In the genomic region with DNA sequence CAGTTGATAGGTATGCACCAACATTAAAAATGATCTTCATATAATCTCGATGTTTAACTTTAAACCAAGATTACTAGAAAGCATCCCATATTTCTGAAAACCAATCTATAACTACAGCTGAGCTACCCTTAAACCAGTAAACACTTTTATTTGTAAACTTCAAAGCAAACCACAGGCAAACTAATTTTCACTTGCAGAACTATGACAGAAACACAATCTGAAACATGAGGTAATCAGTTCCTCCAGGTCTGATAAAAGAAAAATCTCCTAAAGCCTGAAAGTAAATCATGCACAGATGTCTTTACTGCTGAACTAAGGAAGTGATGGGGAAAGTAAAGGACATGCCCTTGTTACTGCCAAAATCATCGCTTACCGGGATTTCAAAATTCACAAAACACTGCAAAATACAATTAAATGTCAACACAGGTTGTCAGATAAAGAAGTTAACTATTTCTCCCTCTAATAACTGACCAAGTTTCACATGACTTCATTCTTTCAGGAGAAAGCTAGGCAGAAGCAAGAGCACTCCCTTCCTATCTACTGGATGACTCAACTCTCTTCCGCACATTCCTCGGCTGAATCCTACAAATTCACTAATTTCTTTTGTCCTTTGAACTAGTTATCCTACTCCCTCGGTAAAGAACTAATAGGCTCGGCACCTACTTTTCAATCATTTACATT, we compare ENCODE assay signal across 8 cellular contexts. TPM values are rescaled to one million over a fixed set of nuclear protein-coding genes. Genes with fewer than 3 reads are reported as not detected.
A peak's percentile ranks its signal among the peaks of the same experiment; 100 is the strongest.
DNase-seq lines count a peak whose midpoint lies in the region; ATAC-seq and TF ChIP-seq lines count a peak whose summit lies in the region.

No MANE protein-coding gene starts in this region.

- peaks cover 41% of the 10 kb centered on the region for H3K4me1 Mint-ChIP-seq in WTC11

- peak; percentile 21 for DNase-seq in DMS 273 (lab: John Stamatoyannopoulos, UW; ENCODE audit: unreplicated experiment)
- DNase-seq in DMS 273 treated with DMSO at 0.1 percent for 48 hours (lab: John Stamatoyannopoulos, UW): no peak
- DNase-seq in WTC11 (ENCODE audit: low spot score): no peak
- peak; percentile 62 for DNase-seq in glomerular visceral epithelial cell (ENCODE audit: extremely low spot score)
- DNase-seq in sigmoid colon: no peak
- no peak for DNase-seq in middle frontal gyrus (ENCODE audit: extremely low spot score, low spot score)
- no peak for DNase-seq in mesenteric fat pad (ENCODE audit: low spot score)

- peak overlapping the region; percentile 70 to 99 (median 83) for H3K4me3 ChIP-seq in sigmoid colon

- H3K27ac ChIP-seq in sigmoid colon: peak overlapping the region; percentile 98 to 100 (median 99)

- no peak for TF ChIP-seq POLR2A in sigmoid colon (IDR thresholded peaks at IDR 0.05)

- POLR2A ChIA-PET in WTC11 (lab: Charles Lee): interaction anchor here (0.8 kb wide), 1 partner anchor 782 kb away, joined by 4 read pairs; the partner anchor contains the start of gene BTG1

- no peaks in the 10 kb centered on the region for H3K36me3 ChIP-seq in sigmoid colon

- CTCF ChIA-PET in WTC11 (lab: Charles Lee): interaction anchor here (0.7 to 1.6 kb wide), 10 partner anchors 16 to 278 kb away, joined by 3 to 5 read pairs (median 3); no protein-coding TSS in a partner anchor

- H3K27me3 ChIP-seq in sigmoid colon: no peaks in the 10 kb centered on the region

- no peak overlapping the region for H3K27ac Mint-ChIP-seq in WTC11

- peaks cover 0 to 35% (median 23%) of the 10 kb centered on the region in 4 donors for H3K4me1 ChIP-seq in sigmoid colon

- TF ChIP-seq CTCF in WTC11 (IDR thresholded peaks at IDR 0.05) (no peak), sigmoid colon (IDR thresholded peaks at IDR 0.05) (no peak)

- H3K27me3 Mint-ChIP-seq in WTC11 (ENCODE audit: low read depth): no peaks in the 10 kb centered on the region

- peak overlapping the region; percentile 79 for H3K4me3 Mint-ChIP-seq in WTC11

- no peaks in the 10 kb centered on the region for H3K36me3 Mint-ChIP-seq in WTC11

- no peak for TF ChIP-seq EP300 in sigmoid colon (IDR thresholded peaks at IDR 0.05)

- WGBS in sigmoid colon, 2 donors: 5 to 22% methylated on average over 7 of the region's 7 CpGs

- no peaks in the 10 kb centered on the region for H3K9me3 ChIP-seq in sigmoid colon

- H3K9me3 Mint-ChIP-seq in WTC11: no peaks in the 10 kb centered on the region

- intact Hi-C loops in sigmoid colon (cut with DNase I): loop anchor here (2.0 to 10.0 kb wide), 3 partner anchors 29 to 447 kb away; partner anchors contain the start of gene NUDT4

- ATAC-seq in HG03460 (IDR thresholded peaks at IDR 0.05; ENCODE audit: unreplicated experiment) (peak; percentile 12), WTC11 (no peak)

TF ChIP-seq in WTC11, 78 proteins besides CTCF, POLR2A, EP300 and RAD21:
- no peak for TF ChIP-seq HMGA2 (CRISPR knock-in tag; IDR thresholded peaks at IDR 0.05)
- no peak for TF ChIP-seq TCF7 (CRISPR knock-in tag; IDR thresholded peaks at IDR 0.05; ENCODE audit: low read depth)
- TF ChIP-seq NFE2L1 (CRISPR knock-in tag; IDR thresholded peaks at IDR 0.05): no peak
- TF ChIP-seq ZNF232 (CRISPR knock-in tag; IDR thresholded peaks at IDR 0.05): no peak
- no peak for TF ChIP-seq NR3C1 (CRISPR knock-in tag; conservative IDR thresholded peaks at IDR 0.05; ENCODE audit: low read depth)
- TF ChIP-seq ZNF671 (CRISPR knock-in tag; IDR thresholded peaks at IDR 0.05): no peak
- TF ChIP-seq JAZF1 (CRISPR knock-in tag; IDR thresholded peaks at IDR 0.05): no peak

RNA-seq across cellular contexts. Expression of gene EEA1, which starts 1.5 kb away (rescaled TPM):
- total RNA-seq in WTC11 (2021): 16.3 to 20.3 TPM (median 17.8 TPM) in 3 replicates
- total RNA-seq in sigmoid colon: 10 to 100 TPM; 17.9 to 40.2 (median 23.3) TPM
- 1 to 10 TPM; 3.0 to 4.9 (median 4.4) TPM for polyA plus RNA-seq in sigmoid colon
- total RNA-seq in mesenteric fat pad: 58.7 TPM

Comparison
In these comparisons a context has a peak if more than half of its experiments do, and no peak if none do; other contexts are left out.
1. DNase-seq: peak in DMS 273 (single experiment) and glomerular visceral epithelial cell (single experiment); none in DMS 273 treated with DMSO at 0.1 percent for 48 hours (single experiment), WTC11 (single experiment), sigmoid colon (single experiment), middle frontal gyrus (single experiment) and mesenteric fat pad (single experiment).